Comparison of ENCODE assay signal across 24 cellular contexts in the genomic region with DNA sequence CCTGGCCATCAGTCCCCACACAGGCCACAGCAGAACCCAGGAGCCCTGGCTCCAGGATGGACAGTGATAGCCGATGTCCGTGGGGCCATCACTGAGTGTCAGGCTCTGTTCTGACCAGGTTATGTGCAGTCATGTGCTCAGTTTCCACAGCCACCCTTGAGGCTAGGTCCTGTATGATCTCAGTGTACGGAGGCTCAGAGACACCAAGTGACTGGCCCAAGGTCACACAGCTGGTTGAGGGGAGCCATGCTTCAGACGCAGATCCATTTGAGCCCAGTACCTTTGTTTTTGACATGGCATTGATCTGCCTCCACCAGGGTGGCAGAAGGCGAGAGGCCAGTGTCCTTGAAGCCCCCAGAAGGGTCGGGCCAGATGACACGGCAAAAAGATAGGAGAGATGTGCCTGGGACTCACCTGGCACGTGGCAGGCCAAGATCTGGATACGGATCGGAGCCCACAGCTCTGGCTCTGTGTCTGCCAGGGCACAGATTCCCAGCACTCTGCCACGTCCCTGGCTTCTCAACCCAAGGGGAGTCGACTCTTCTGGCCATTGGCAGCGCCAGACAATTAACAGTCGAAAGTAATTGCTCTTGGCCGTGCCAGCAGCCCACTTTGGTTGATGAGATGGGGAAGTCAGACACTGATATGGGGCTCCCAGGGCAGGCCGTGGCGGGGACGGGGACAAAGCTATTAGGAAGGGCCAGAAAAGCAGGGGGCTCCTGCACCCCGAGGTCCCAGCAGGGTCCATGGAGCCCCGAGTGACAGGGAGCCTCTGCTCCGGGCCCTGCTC. TPM values are rescaled to one million over a fixed set of nuclear protein-coding genes. Genes with fewer than 3 reads are reported as not detected.
DNase-seq lines count a peak whose midpoint lies in the region; ATAC-seq and TF ChIP-seq lines count a peak whose summit lies in the region.
"Had no signal": no experiment of that assay in that cellular context is flagged by ENCODE, and none has a peak within 500 bp of the region (broad histone marks: within the 10 kb centered on the region; RNA-seq: fewer than 3 reads in every experiment).

No MANE protein-coding gene starts in this region.

- no peak for TF ChIP-seq POLR2A in gastrocnemius medialis (IDR thresholded peaks at IDR 0.05)

- H4K8ac ChIP-seq in H9 (replicated peaks; ENCODE audit: insufficient read length, low read depth, low read length): no peak overlapping the region

- no peaks in the 10 kb centered on the region for H3K79me2 ChIP-seq in H9 (ENCODE audit: insufficient read depth, low read length)

- no peak overlapping the region for H2BK20ac ChIP-seq in H9 (ENCODE audit: low read depth, low read length, poor library complexity, severe bottlenecking)

- no peak overlapping the region for H2BK120ac ChIP-seq in H9 (ENCODE audit: low read depth, low read length, poor library complexity, severe bottlenecking)

- peaks cover 0 to 3% of the 10 kb centered on the region in 2 experiments; a peak in 1 of 5 replicates for H3K9me3 Mint-ChIP-seq in H9
- H3K9me3 Mint-ChIP-seq: CD4-positive, alpha-beta T cell had no signal

- DNase-seq in H9 (peak; percentile 20), RWPE1 (ENCODE audit: low spot score) (no peak), dorsolateral prefrontal cortex (no peak), KBM-7 (no peak), gastrocnemius medialis (no peak)
- DNase-seq: ACHN; CD4-positive, alpha-beta T cell; COR-L47; DMS 273 treated with DMSO at 0.1 percent for 48 hours; DND-41; GM23248; HCEC 1CT; NCI-H1105; NCI-H2029 treated with DMSO at 0.1 percent for 48 hours; NCI-H226; NCI-H510A treated with DMSO at 0.1 percent for 48 hours; NCI-H774; OCI-M1; SIG-M5; SK-N-SH had no signal

- no peak overlapping the region for H4K91ac ChIP-seq in H9 (ENCODE audit: insufficient read length, low read depth, low read length)

- in situ Hi-C loops in KBM-7 (cut with MboI; ENCODE audit: low pct_unique_long_range_greater_than_20kb, low sequenced_read_pairs) (no loop called here), gastrocnemius medialis (cut with MboI; ENCODE audit: low sequenced_read_pairs in 4 of 4) (no loop called here)

- H3K27ac ChIP-seq in H9 (ENCODE audit: insufficient read length, low read depth, low read length): no peak overlapping the region
- H3K27ac ChIP-seq in RWPE1: peak overlapping the region; percentile 6; the same call in 1 of the 2 replicates
- peak overlapping the region in 57 of 59 donors; percentile 26 to 100 (median 78) for H3K27ac ChIP-seq in dorsolateral prefrontal cortex
- peak overlapping the region; percentile 80 for H3K27ac ChIP-seq in temporal lobe (ENCODE audit: low read depth, low read length)
- H3K27ac ChIP-seq in gastrocnemius medialis: no peak overlapping the region
- H3K27ac ChIP-seq: BLaER1, GM23248, HL-60 had no signal

- H2BK15ac ChIP-seq in H9 (ENCODE audit: low read depth, low read length): no peak overlapping the region

- POLR2A ChIA-PET in RWPE1 (lab: Yijun Ruan, JAX; ENCODE audit: low non-redundant PET): no interaction called here

- H3K4me3 Mint-ChIP-seq in H9: no peak overlapping the region
- H3K4me3 Mint-ChIP-seq: CD4-positive, alpha-beta T cell had no signal

- H3K56ac ChIP-seq in H9 (ENCODE audit: insufficient read length, low read depth, low read length): no peak overlapping the region

- H3K23ac ChIP-seq in H9 (ENCODE audit: insufficient read length, low read depth, low read length): no peak overlapping the region

- H4K5ac ChIP-seq in H9 (ENCODE audit: insufficient read length, low read depth, low read length): no peak overlapping the region

- no peak overlapping the region for H3K14ac ChIP-seq in H9 (ENCODE audit: insufficient read depth, low read length)

- peaks cover 11% of the 10 kb centered on the region for H3K27me3 Mint-ChIP-seq in H9 (ENCODE audit: low read depth)
- H3K27me3 Mint-ChIP-seq: CD4-positive, alpha-beta T cell had no signal

- H2AFZ ChIP-seq in H9 (ENCODE audit: low read length): no peak overlapping the region
- H2AFZ ChIP-seq: GM23248 had no signal

- H3K36me3 ChIP-seq in gastrocnemius medialis: no peaks in the 10 kb centered on the region
- H3K36me3 ChIP-seq: BLaER1 had no signal

- H3K27ac Mint-ChIP-seq in H9: no peak overlapping the region; a peak in 1 of 7 replicates
- H3K27ac Mint-ChIP-seq: CD4-positive, alpha-beta T cell had no signal

- no peak for ATAC-seq in gastrocnemius medialis
- ATAC-seq in GM21825 (IDR thresholded peaks at IDR 0.05; ENCODE audit: unreplicated experiment): no peak

- H3K23me2 ChIP-seq in H9 (ENCODE audit: insufficient read length, low read depth, low read length, poor library complexity, severe bottlenecking): no peaks in the 10 kb centered on the region

- H3K79me1 ChIP-seq in H9 (ENCODE audit: insufficient read depth, low read depth, low read length, poor library complexity, severe bottlenecking): no peaks in the 10 kb centered on the region

- no peak overlapping the region for H3T11ph ChIP-seq in H9 (ENCODE audit: low read length)

- no peak overlapping the region for H2BK5ac ChIP-seq in H9 (ENCODE audit: insufficient read length, low read length)

- H3K27me3 ChIP-seq in H9 (ENCODE audit: insufficient read depth, low read length) (no peaks in the 10 kb centered on the region), dorsolateral prefrontal cortex (no peaks in the 10 kb centered on the region), gastrocnemius medialis (no peaks in the 10 kb centered on the region)
- H3K27me3 ChIP-seq: BLaER1 had no signal

- H3K4me2 ChIP-seq in H9 (ENCODE audit: insufficient read depth, insufficient read length, low read length): no peak overlapping the region
- H3K4me2 ChIP-seq: BLaER1, SK-N-SH had no signal

- H3K36me3 Mint-ChIP-seq in H9 (ENCODE audit: insufficient read depth in 1 of 3, low read depth in 3 of 3): no peaks in the 10 kb centered on the region

- H2AK5ac ChIP-seq in H9 (ENCODE audit: insufficient read length, low read length): no peak overlapping the region

- H3K4me3 ChIP-seq in dorsolateral prefrontal cortex: no peak overlapping the region
- no peak overlapping the region for H3K4me3 ChIP-seq in gastrocnemius medialis
- H3K4me3 ChIP-seq: BLaER1, GM23248 had no signal

- intact Hi-C loops in dorsolateral prefrontal cortex (cut with DNase I) (no loop called here), gastrocnemius medialis (cut with DNase I; ENCODE audit: low total_unique reads) (no loop called here)

- WGBS in H9 (ENCODE audit: extremely low coverage, insufficient read length, low lambda C conversion rate): no CpG with 5 or more reads among the region's 21 CpGs

- peaks cover 5% of the 10 kb centered on the region for H4K20me1 ChIP-seq in H9 (ENCODE audit: control insufficient read depth, insufficient read depth, insufficient read length)

- H3K4ac ChIP-seq in H9 (ENCODE audit: low read depth, low read length): no peak overlapping the region

- no peak overlapping the region for H3K9ac ChIP-seq in H9 (ENCODE audit: extremely low read depth, insufficient read length, low read length)
- H3K9ac ChIP-seq: BLaER1, GM23248, SK-N-SH had no signal

- TF ChIP-seq CTCF in H9 (conservative IDR thresholded peaks at IDR 0.05) (no peak), RWPE1 (conservative IDR thresholded peaks at IDR 0.05; ENCODE audit: low read depth) (no peak), dorsolateral prefrontal cortex (IDR thresholded peaks at IDR 0.05 in 54 of 56, conservative IDR thresholded peaks at IDR 0.05 in 2 of 56; ENCODE audit: low read depth in 1 of 56, partially characterized antibody in 56 of 56) (no peak), gastrocnemius medialis (IDR thresholded peaks at IDR 0.05 in 4 of 5, conservative IDR thresholded peaks at IDR 0.05 in 1 of 5) (no peak)

- no peak overlapping the region for H2BK12ac ChIP-seq in H9 (ENCODE audit: insufficient read length, low read depth, low read length)

- H3K18ac ChIP-seq in H9 (ENCODE audit: insufficient read length, low read depth, low read length): no peak overlapping the region

- H3K9me3 ChIP-seq in H9 (ENCODE audit: control insufficient read depth, low read depth, low read length): no peaks in the 10 kb centered on the region
- no peaks in the 10 kb centered on the region for H3K9me3 ChIP-seq in gastrocnemius medialis
- H3K9me3 ChIP-seq: BLaER1, SK-N-SH had no signal

- CTCF ChIA-PET in RWPE1 (lab: Yijun Ruan, JAX): no interaction called here

- no peaks in the 10 kb centered on the region for H3K4me1 Mint-ChIP-seq in H9

- H3K4me1 ChIP-seq in H9 (ENCODE audit: insufficient read depth, low read length): no peaks in the 10 kb centered on the region
- peaks cover 0 to 5% of the 10 kb centered on the region in 2 donors for H3K4me1 ChIP-seq in gastrocnemius medialis

RNA-seq across cellular contexts. Expression of gene EVI5L, which starts 15.6 kb away (rescaled TPM):
- total RNA-seq in H9 (2021) (7.1 and 7.8 TPM in 2 replicates), dorsolateral prefrontal cortex (10 to 100 TPM; 47.6 to 92.0 (median 62.5) TPM), temporal lobe (49.4 TPM), gastrocnemius medialis (10 to 100 TPM; 17.5 to 24.6 (median 20.4) TPM)

RNA-seq across cellular contexts. Expression of gene PRR36, which starts 28.6 kb away (rescaled TPM):
- 20.4 and 21.4 TPM in 2 replicates for total RNA-seq in H9 (2021)
- total RNA-seq in dorsolateral prefrontal cortex: 10 to 100 TPM; 15.0 to 72.0 (median 46.3) TPM
- total RNA-seq in temporal lobe: 7.4 TPM
- total RNA-seq in gastrocnemius medialis: not detected
- total RNA-seq: GM23248 had no signal

RNA-seq across cellular contexts. Expression of gene LRRC8E, which starts 42.7 kb away (rescaled TPM):
- total RNA-seq in H9 (2021) (4.6 and 4.8 TPM in 2 replicates), dorsolateral prefrontal cortex (under 1 TPM in 4 of 120 experiments, not detected in 116; 0.15 to 0.20 (median 0.18) TPM), temporal lobe (under 0.01 TPM), gastrocnemius medialis (1 to 10 TPM in 1 of 4 donors, not detected in 3; 2.1 TPM)
- total RNA-seq: CD4-positive, alpha-beta T cell had no signal

RNA-seq across cellular contexts. Expression of gene MAP2K7, which starts 58.1 kb away (rescaled TPM):
- total RNA-seq in H9 (2021) (47.2 and 48.1 TPM in 2 replicates), dorsolateral prefrontal cortex (10 to 100 TPM; 28.0 to 51.9 (median 39.4) TPM), temporal lobe (7.1 TPM), gastrocnemius medialis (10 to 100 TPM; 17.7 to 41.7 (median 32.9) TPM)

Comparison
In these comparisons a context has a peak if more than half of its experiments do, and no peak if none do; other contexts are left out.
1. H3K27ac ChIP-seq: peak in RWPE1 (single experiment), dorsolateral prefrontal cortex (57 of 59) and temporal lobe (single experiment); none in H9 (single experiment) and gastrocnemius medialis (0 of 4).